ENCODE assay signal across 8 cellular contexts in genomic region chr1:45327644-45328515, GRCh38. TPM values are rescaled to one million over a fixed set of nuclear protein-coding genes. Genes with fewer than 3 reads are reported as not detected.
A peak's percentile ranks its signal among the peaks of the same experiment; 100 is the strongest.
DNase-seq lines count a peak whose midpoint lies in the region; ATAC-seq and TF ChIP-seq lines count a peak whose summit lies in the region.

No MANE protein-coding gene starts in this region.

- H3K4me3 Mint-ChIP-seq in Calu3 (ENCODE audit: low read depth, unreplicated experiment) (peak overlapping the region; percentile 72), H9 (peak overlapping the region; percentile 75)
- H3K4me3 Mint-ChIP-seq in activated T-helper 1 cell treated with anti-CD3 and anti-CD28 coated beads, Interleukin-12 subunit alpha, Interleukin-12 subunit beta, Interleukin-2, Interleukin-4 antibody, amounts not matched to agents 30 ng/mL and 10 ng/mL and 1 ng/mL, durations not matched to agents 14 hours and 24 hours and 36 hours, result peak overlapping the region; percentile 80

- H3K18ac ChIP-seq in H9 (ENCODE audit: insufficient read length, low read depth, low read length), result peak overlapping the region; percentile 83

- no peak overlapping the region for H2BK15ac ChIP-seq in H9 (ENCODE audit: low read depth, low read length)

- H4K8ac ChIP-seq in H9 (replicated peaks; ENCODE audit: insufficient read length, low read depth, low read length), result no peak overlapping the region

- H3K4me1 Mint-ChIP-seq in Calu3 (ENCODE audit: low read depth, unreplicated experiment) (peaks cover 22% of the 10 kb centered on the region), H9 (peaks cover 32 to 39% of the 10 kb centered on the region in 2 experiments)
- H3K4me1 Mint-ChIP-seq in activated T-helper 1 cell treated with anti-CD3 and anti-CD28 coated beads, Interleukin-12 subunit alpha, Interleukin-12 subunit beta, Interleukin-2, Interleukin-4 antibody, amounts not matched to agents 30 ng/mL and 10 ng/mL and 1 ng/mL, durations not matched to agents 14 hours and 24 hours and 36 hours (ENCODE audit: low read depth), result peaks cover 15% of the 10 kb centered on the region

- H2BK12ac ChIP-seq in H9 (ENCODE audit: insufficient read length, low read depth, low read length), result no peak overlapping the region

- H2AK5ac ChIP-seq in H9 (ENCODE audit: insufficient read length, low read length), result no peak overlapping the region

- H3K27me3 Mint-ChIP-seq in Calu3 (ENCODE audit: unreplicated experiment) (no peaks in the 10 kb centered on the region), H9 (ENCODE audit: low read depth) (no peaks in the 10 kb centered on the region)
- no peaks in the 10 kb centered on the region for H3K27me3 Mint-ChIP-seq in activated T-helper 1 cell treated with anti-CD3 and anti-CD28 coated beads, Interleukin-12 subunit alpha, Interleukin-12 subunit beta, Interleukin-2, Interleukin-4 antibody, amounts not matched to agents 30 ng/mL and 10 ng/mL and 1 ng/mL, durations not matched to agents 14 hours and 24 hours and 36 hours (ENCODE audit: insufficient read depth)

- no peaks in the 10 kb centered on the region for H4K20me1 ChIP-seq in H9 (ENCODE audit: control insufficient read depth, insufficient read depth, insufficient read length)

- H3K9me3 Mint-ChIP-seq in Calu3 (ENCODE audit: low read depth, unreplicated experiment), result no peaks in the 10 kb centered on the region
- H3K9me3 Mint-ChIP-seq in H9, result peaks cover 3 to 11% of the 10 kb centered on the region in 2 experiments; a peak in 4 of 5 replicates
- no peaks in the 10 kb centered on the region for H3K9me3 Mint-ChIP-seq in activated T-helper 1 cell treated with anti-CD3 and anti-CD28 coated beads, Interleukin-12 subunit alpha, Interleukin-12 subunit beta, Interleukin-2, Interleukin-4 antibody, amounts not matched to agents 30 ng/mL and 10 ng/mL and 1 ng/mL, durations not matched to agents 14 hours and 24 hours and 36 hours

- H3K27me3 ChIP-seq in H9 (ENCODE audit: insufficient read depth, low read length) (no peaks in the 10 kb centered on the region), mucosa of rectum (ENCODE audit: control insufficient read depth in 2 of 2, insufficient read depth in 2 of 2, low read length in 2 of 2) (no peaks in the 10 kb centered on the region), uterus (no peaks in the 10 kb centered on the region)

- peak overlapping the region; percentile 75 to 81 for H3K4me3 ChIP-seq in mucosa of rectum (ENCODE audit: low read length in 2 of 2)
- H3K4me3 ChIP-seq in uterus, result no peak overlapping the region

- TF ChIP-seq POLR2A in uterus (IDR thresholded peaks at IDR 0.05), result no peak

- WGBS in H9 (ENCODE audit: extremely low coverage, insufficient read length, low lambda C conversion rate), result no CpG with 5 or more reads among the region's 19 CpGs

- DNase-seq in Calu3, result peak; percentile 28
- DNase-seq in H9, result peak; percentile 56
- DNase-seq in activated T-helper 1 cell treated with anti-CD3 and anti-CD28 coated beads, Interleukin-12 subunit alpha, Interleukin-12 subunit beta, Interleukin-2, Interleukin-4 antibody, amounts not matched to agents 30 ng/mL and 10 ng/mL and 1 ng/mL, durations not matched to agents 14 hours and 24 hours and 36 hours (ENCODE audit: low spot score), result no peak
- DNase-seq in NCI-H524 treated with DMSO at 0.1 percent for 48 hours (lab: John Stamatoyannopoulos, UW), result no peak
- no peak for DNase-seq in uterus
- DNase-seq in activated CD4-positive, alpha-beta T cell treated with anti-CD3 and anti-CD28 coated beads for 1 hour, result no peak

- H3K23ac ChIP-seq in H9 (ENCODE audit: insufficient read length, low read depth, low read length), result no peak overlapping the region

- peak overlapping the region; percentile 92 for H3K14ac ChIP-seq in H9 (ENCODE audit: insufficient read depth, low read length)

- no peaks in the 10 kb centered on the region for H3K79me1 ChIP-seq in H9 (ENCODE audit: insufficient read depth, low read depth, low read length, poor library complexity, severe bottlenecking)

- no TSS peak for BruUV-seq in Calu3 (replicated peaks; lab: Mats Ljungman, UMichigan)

- H2BK120ac ChIP-seq in H9 (ENCODE audit: low read depth, low read length, poor library complexity, severe bottlenecking), result no peak overlapping the region

- no peak overlapping the region for H2AFZ ChIP-seq in H9 (ENCODE audit: low read length)

- no peak for ATAC-seq in GM19023 (IDR thresholded peaks at IDR 0.05; ENCODE audit: unreplicated experiment)

- CTCF ChIA-PET in Calu3 (lab: Charles Lee), result interaction anchor here (2.7 to 2.9 kb wide), 2 partner anchors 12 to 25 kb away, joined by 10 read pairs; partner anchors contain the start of genes MUTYH and TOE1

- peaks cover 14 to 27% of the 10 kb centered on the region in 2 donors for H3K36me3 ChIP-seq in mucosa of rectum (ENCODE audit: control insufficient read depth in 2 of 2, insufficient read depth in 2 of 2, low read length in 2 of 2)
- no peaks in the 10 kb centered on the region for H3K36me3 ChIP-seq in uterus

- H4K5ac ChIP-seq in H9 (ENCODE audit: insufficient read length, low read depth, low read length), result no peak overlapping the region

- intact Hi-C loops in Calu3 (cut with micrococcal nuclease; ENCODE audit: unreplicated experiment) (no loop called here), uterus (cut with DNase I; ENCODE audit: low total_unique reads) (no loop called here)
- intact Hi-C loops in activated T-helper 1 cell treated with anti-CD3 and anti-CD28 coated beads, Interleukin-12 subunit alpha, Interleukin-12 subunit beta, Interleukin-2, Interleukin-4 antibody, amounts not matched to agents 30 ng/mL and 10 ng/mL and 1 ng/mL, durations not matched to agents 14 hours and 24 hours and 36 hours (cut with micrococcal nuclease), result no loop called here

- H3K27ac Mint-ChIP-seq in Calu3 (ENCODE audit: unreplicated experiment) (peak overlapping the region; percentile 27), H9 (peak overlapping the region in 2 of 3 experiments; percentile 28 to 91; a peak in 3 of 7 replicates)
- peak overlapping the region; percentile 63 for H3K27ac Mint-ChIP-seq in activated T-helper 1 cell treated with anti-CD3 and anti-CD28 coated beads, Interleukin-12 subunit alpha, Interleukin-12 subunit beta, Interleukin-2, Interleukin-4 antibody, amounts not matched to agents 30 ng/mL and 10 ng/mL and 1 ng/mL, durations not matched to agents 14 hours and 24 hours and 36 hours

- H3K4me2 ChIP-seq in H9 (ENCODE audit: insufficient read depth, insufficient read length, low read length), result peak overlapping the region; percentile 47

- H3K36me3 Mint-ChIP-seq in Calu3 (ENCODE audit: insufficient read depth, unreplicated experiment) (peaks cover 38% of the 10 kb centered on the region), H9 (ENCODE audit: insufficient read depth in 1 of 3, low read depth in 3 of 3) (peaks cover 25 to 49% (median 36%) of the 10 kb centered on the region in 3 experiments)
- H3K36me3 Mint-ChIP-seq in activated T-helper 1 cell treated with anti-CD3 and anti-CD28 coated beads, Interleukin-12 subunit alpha, Interleukin-12 subunit beta, Interleukin-2, Interleukin-4 antibody, amounts not matched to agents 30 ng/mL and 10 ng/mL and 1 ng/mL, durations not matched to agents 14 hours and 24 hours and 36 hours (ENCODE audit: low read depth), result peaks cover 10% of the 10 kb centered on the region

- TF ChIP-seq CTCF in Calu3 (IDR thresholded peaks at IDR 0.05; ENCODE audit: unreplicated experiment) (no peak), H9 (conservative IDR thresholded peaks at IDR 0.05) (no peak; the same call in 2 of the 3 replicates), uterus (IDR thresholded peaks at IDR 0.05) (no peak)

- H3K4ac ChIP-seq in H9 (ENCODE audit: low read depth, low read length), result peak overlapping the region; percentile 7; the same call in 1 of the 2 replicates

- H3K9me3 ChIP-seq in H9 (ENCODE audit: control insufficient read depth, low read depth, low read length), result no peaks in the 10 kb centered on the region
- H3K9me3 ChIP-seq in mucosa of rectum (ENCODE audit: control insufficient read depth in 2 of 2, low read length in 2 of 2), result no peaks in the 10 kb centered on the region
- no peaks in the 10 kb centered on the region for H3K9me3 ChIP-seq in uterus

- no peak overlapping the region for H3T11ph ChIP-seq in H9 (ENCODE audit: low read length)

- H2BK20ac ChIP-seq in H9 (ENCODE audit: low read depth, low read length, poor library complexity, severe bottlenecking), result no peak overlapping the region

- H3K4me1 ChIP-seq in H9 (ENCODE audit: insufficient read depth, low read length) (peaks cover 6% of the 10 kb centered on the region; the same call in 1 of the 2 replicates), mucosa of rectum (ENCODE audit: control insufficient read depth in 2 of 2, insufficient read depth in 2 of 2, low read length in 2 of 2) (peaks cover 20 to 32% of the 10 kb centered on the region in 2 donors), uterus (peaks cover 0 to 3% of the 10 kb centered on the region in 2 donors)

- H2BK5ac ChIP-seq in H9 (ENCODE audit: insufficient read length, low read length), result no peak overlapping the region

- H4K91ac ChIP-seq in H9 (ENCODE audit: insufficient read length, low read depth, low read length), result peak overlapping the region; percentile 68

- H3K56ac ChIP-seq in H9 (ENCODE audit: insufficient read length, low read depth, low read length), result no peak overlapping the region

- no peak overlapping the region for H3K27ac ChIP-seq in H9 (ENCODE audit: insufficient read length, low read depth, low read length)
- no peak overlapping the region for H3K27ac ChIP-seq in mucosa of rectum (ENCODE audit: low read depth in 2 of 2, low read length in 2 of 2)
- no peak overlapping the region for H3K27ac ChIP-seq in uterus

- H3K9ac ChIP-seq in H9 (ENCODE audit: extremely low read depth, insufficient read length, low read length), result peak overlapping the region; percentile 44
- H3K9ac ChIP-seq in mucosa of rectum (ENCODE audit: low read depth in 1 of 2, low read length in 2 of 2), result peak overlapping the region in 1 of 2 donors; percentile 73

- peaks cover 16% of the 10 kb centered on the region for H3K23me2 ChIP-seq in H9 (ENCODE audit: insufficient read length, low read depth, low read length, poor library complexity, severe bottlenecking)

- no peaks in the 10 kb centered on the region for H3K79me2 ChIP-seq in H9 (ENCODE audit: insufficient read depth, low read length)

RNA-seq across cellular contexts. Expression of gene HPDL, which starts 1.2 kb away (rescaled TPM):
- total RNA-seq in Calu3 (2022), result 8.4 and 9.7 TPM in 2 replicates
- total RNA-seq in H9 (2021), result 10.1 and 10.6 TPM in 2 replicates
- total RNA-seq in activated T-helper 1 cell treated with anti-CD3 and anti-CD28 coated beads, Interleukin-12 subunit alpha, Interleukin-12 subunit beta, Interleukin-2, Interleukin-4 antibody, amounts not matched to agents 30 ng/mL and 10 ng/mL and 1 ng/mL, durations not matched to agents 14 hours and 24 hours and 36 hours, result 31.0 and 34.8 TPM in 2 replicates
- 1 to 10 TPM in 1 of 4 donors, under 1 TPM in 1, not detected in 2; 0.46 to 1.4 TPM for total RNA-seq in uterus

RNA-seq across cellular contexts. Expression of gene TOE1, which starts 12.1 kb away (rescaled TPM):
- total RNA-seq in Calu3 (2022) (14.2 TPM in 2 replicates), H9 (2021) (31.2 and 33.5 TPM in 2 replicates), uterus (10 to 100 TPM; 10.3 to 21.8 (median 14.4) TPM)
- 39.1 and 41.4 TPM in 2 replicates for total RNA-seq in activated T-helper 1 cell treated with anti-CD3 and anti-CD28 coated beads, Interleukin-12 subunit alpha, Interleukin-12 subunit beta, Interleukin-2, Interleukin-4 antibody, amounts not matched to agents 30 ng/mL and 10 ng/mL and 1 ng/mL, durations not matched to agents 14 hours and 24 hours and 36 hours

RNA-seq across cellular contexts. Expression of gene MUTYH, which starts 12.4 kb away (rescaled TPM):
- total RNA-seq in Calu3 (2022) (48.1 and 53.1 TPM in 2 replicates), H9 (2021) (52.6 and 61.1 TPM in 2 replicates), uterus (10 to 100 TPM; 12.6 to 49.2 (median 26.3) TPM)
- total RNA-seq in activated T-helper 1 cell treated with anti-CD3 and anti-CD28 coated beads, Interleukin-12 subunit alpha, Interleukin-12 subunit beta, Interleukin-2, Interleukin-4 antibody, amounts not matched to agents 30 ng/mL and 10 ng/mL and 1 ng/mL, durations not matched to agents 14 hours and 24 hours and 36 hours, result 53.4 and 55.9 TPM in 2 replicates

Comparison
In these comparisons a context has a peak if more than half of its experiments do, and no peak if none do; other contexts are left out.
1. DNase-seq: peak in Calu3 (single experiment) and H9 (single experiment); none in activated T-helper 1 cell treated with anti-CD3 and anti-CD28 coated beads, Interleukin-12 subunit alpha, Interleukin-12 subunit beta, Interleukin-2, Interleukin-4 antibody, amounts not matched to agents 30 ng/mL and 10 ng/mL and 1 ng/mL, durations not matched to agents 14 hours and 24 hours and 36 hours (single experiment), NCI-H524 treated with DMSO at 0.1 percent for 48 hours (single experiment), uterus (0 of 2) and activated CD4-positive, alpha-beta T cell treated with anti-CD3 and anti-CD28 coated beads for 1 hour (single experiment).
2. H3K4me3 ChIP-seq: peak in mucosa of rectum (2 of 2); none in uterus (0 of 2).
3. Peak in every context shown above with its lines, with median percentiles within 50 percentile points of each other: H3K27ac Mint-ChIP-seq and H3K4me3 Mint-ChIP-seq.